11 cellular contexts compared by ENCODE assay signal in genomic region chr7:43076189-43076605, GRCh38. TPM values are rescaled to one million over a fixed set of nuclear protein-coding genes. Genes with fewer than 3 reads are reported as not detected.
DNase-seq lines count a peak whose midpoint lies in the region; ATAC-seq, FAIRE-seq and TF ChIP-seq lines count a peak whose summit lies in the region.
"Had no signal": no experiment of that assay in that cellular context is flagged by ENCODE, and none has a peak within 500 bp of the region (broad histone marks: within the 10 kb centered on the region; RNA-seq: fewer than 3 reads in every experiment).

No MANE protein-coding gene starts in this region.

- H2AFZ ChIP-seq in neuronal stem cell (ENCODE audit: low read length) = no peak overlapping the region

- WGBS in neuronal stem cell (ENCODE audit: extremely low coverage in 2 of 2, insufficient read length in 2 of 2, insufficient replicate concordance in 1 of 2), 2 donors = no CpG with 5 or more reads among the region's 5 CpGs

- no peak overlapping the region for H4K8ac ChIP-seq in neuronal stem cell (ENCODE audit: low read depth, low read length)

- H3K4me3 ChIP-seq in bronchial epithelial cell (ENCODE audit: low read depth, low read length) = no peak overlapping the region
- no peak overlapping the region for H3K4me3 ChIP-seq in neuronal stem cell (ENCODE audit: low read length in 2 of 2)
- H3K4me3 ChIP-seq: esophagus squamous epithelium had no signal

- peaks cover 2% of the 10 kb centered on the region for H3K27me3 ChIP-seq in bronchial epithelial cell (ENCODE audit: control insufficient read depth, insufficient read depth, low read length)
- no peaks in the 10 kb centered on the region for H3K27me3 ChIP-seq in neuronal stem cell (ENCODE audit: control insufficient read depth in 3 of 3, insufficient read depth in 3 of 3, low read depth in 1 of 3, low read length in 3 of 3)

- H4K91ac ChIP-seq in neuronal stem cell (ENCODE audit: low read depth, low read length, poor library complexity) = no peak overlapping the region

- no peak overlapping the region for H3K4ac ChIP-seq in neuronal stem cell (ENCODE audit: low read length)

- in situ Hi-C loops in Caki2 (cut with HindIII; ENCODE audit: low pct_unique_long_range_greater_than_20kb, low sequenced_read_pairs) = no loop called here

- no peaks in the 10 kb centered on the region for H3K9me3 ChIP-seq in neuronal stem cell (replicated peaks in 1 of 2; ENCODE audit: control insufficient read depth in 2 of 2, insufficient read depth in 1 of 2, low read depth in 1 of 2, low read length in 2 of 2)
- H3K9me3 ChIP-seq: esophagus squamous epithelium had no signal

- no peak overlapping the region for H3K18ac ChIP-seq in neuronal stem cell (ENCODE audit: low read length)

- no peak overlapping the region for H3K4me2 ChIP-seq in neuronal stem cell (ENCODE audit: insufficient read depth, low read length, poor library complexity, severe bottlenecking)

- no peak overlapping the region for H2BK120ac ChIP-seq in neuronal stem cell (ENCODE audit: low read depth, low read length)

- no peak for TF ChIP-seq CTCF in bronchial epithelial cell (IDR thresholded peaks at IDR 0.05; ENCODE audit: insufficient read depth, low read length, severe bottlenecking)

- no peak overlapping the region for H2BK12ac ChIP-seq in neuronal stem cell (ENCODE audit: low read length)

- no peak overlapping the region for H3K14ac ChIP-seq in neuronal stem cell (ENCODE audit: low read length)

- no peak overlapping the region for H2AK5ac ChIP-seq in neuronal stem cell (ENCODE audit: low read depth, low read length)

- H2BK15ac ChIP-seq in neuronal stem cell (ENCODE audit: low read length) = no peak overlapping the region

- no peak overlapping the region for H3K23ac ChIP-seq in neuronal stem cell (ENCODE audit: low read depth, low read length, poor library complexity)

- H3K36me3 ChIP-seq in bronchial epithelial cell (ENCODE audit: control insufficient read depth, insufficient read depth, low read length) (no peaks in the 10 kb centered on the region), neuronal stem cell (replicated peaks in 1 of 2; ENCODE audit: control insufficient read depth in 2 of 2, insufficient read depth in 2 of 2, low read length in 2 of 2) (no peaks in the 10 kb centered on the region)
- H3K36me3 ChIP-seq: esophagus squamous epithelium had no signal

- peaks cover 0 to 4% of the 10 kb centered on the region in 2 donors for H3K4me1 ChIP-seq in neuronal stem cell (ENCODE audit: control insufficient read depth in 2 of 2, insufficient read depth in 1 of 2, low read depth in 1 of 2, low read length in 2 of 2)
- H3K4me1 ChIP-seq: esophagus squamous epithelium had no signal

- H3K9ac ChIP-seq in neuronal stem cell (ENCODE audit: low read depth, low read length, poor library complexity) = no peak overlapping the region

- ATAC-seq in GM19035 (IDR thresholded peaks at IDR 0.05; ENCODE audit: unreplicated experiment) = peak; percentile 51
- ATAC-seq in HG03432 (IDR thresholded peaks at IDR 0.05; ENCODE audit: unreplicated experiment) = peak; percentile 57

- FAIRE-seq in bronchial epithelial cell (lab: Jason Lieb, UNC) = no peak

- H3K79me1 ChIP-seq in neuronal stem cell (ENCODE audit: low read depth, low read length) = no peaks in the 10 kb centered on the region

- peak; percentile 34 for DNase-seq in Caki2 (ENCODE audit: low read depth)
- peak; percentile 11 for DNase-seq in bronchial epithelial cell (ENCODE audit: low read depth)
- no peak for DNase-seq in NOMO-1 (lab: John Stamatoyannopoulos, UW; ENCODE audit: unreplicated experiment in 2 of 2)
- no peak for DNase-seq in activated CD8-positive, alpha-beta memory T cell treated with anti-CD3 and anti-CD28 coated beads for 24 hours
- no peak for DNase-seq in cerebellar nuclear complex (lab: John Stamatoyannopoulos, UW)
- no peak for DNase-seq in neuronal stem cell (ENCODE audit: low spot score)
- DNase-seq: esophagus squamous epithelium, GF-D8, NCI-H2029 had no signal

- H2BK5ac ChIP-seq in neuronal stem cell (ENCODE audit: low read length) = no peak overlapping the region

- no peak overlapping the region for H3K27ac ChIP-seq in neuronal stem cell (replicated peaks; ENCODE audit: low read length)
- H3K27ac ChIP-seq: esophagus squamous epithelium had no signal

RNA-seq across cellular contexts. Expression of gene HECW1, which starts 36.2 kb away (rescaled TPM):
- total RNA-seq in Caki2 (2014; rRNA removed; shearing (Covaris generic); ENCODE audit: low replicate concordance) = 14.0 and 35.3 TPM in 2 replicates
- total RNA-seq in bronchial epithelial cell = under 0.01 TPM in 1 of 2 replicates, not detected in the other
- polyA plus RNA-seq in neuronal stem cell (2013, experiment 1 of 2) = 0.24 TPM
- polyA plus RNA-seq in neuronal stem cell (2013, experiment 2 of 2) = 0.19 TPM

Comparison
In these comparisons a context has a peak if more than half of its experiments do, and no peak if none do; other contexts are left out.
1. DNase-seq: peak in Caki2 (single experiment) and bronchial epithelial cell (single experiment); none in NOMO-1 (0 of 2), activated CD8-positive, alpha-beta memory T cell treated with anti-CD3 and anti-CD28 coated beads for 24 hours (single experiment), cerebellar nuclear complex (0 of 2) and neuronal stem cell (single experiment).
2. RNA of gene HECW1, which starts 36.2 kb away (total RNA-seq): 14.0 to 35.3 TPM in Caki2; under 0.01 TPM in bronchial epithelial cell; every median in the first group is over 10 times any median in the second.